8 cellular contexts compared by ENCODE assay signal in the genomic region with DNA sequence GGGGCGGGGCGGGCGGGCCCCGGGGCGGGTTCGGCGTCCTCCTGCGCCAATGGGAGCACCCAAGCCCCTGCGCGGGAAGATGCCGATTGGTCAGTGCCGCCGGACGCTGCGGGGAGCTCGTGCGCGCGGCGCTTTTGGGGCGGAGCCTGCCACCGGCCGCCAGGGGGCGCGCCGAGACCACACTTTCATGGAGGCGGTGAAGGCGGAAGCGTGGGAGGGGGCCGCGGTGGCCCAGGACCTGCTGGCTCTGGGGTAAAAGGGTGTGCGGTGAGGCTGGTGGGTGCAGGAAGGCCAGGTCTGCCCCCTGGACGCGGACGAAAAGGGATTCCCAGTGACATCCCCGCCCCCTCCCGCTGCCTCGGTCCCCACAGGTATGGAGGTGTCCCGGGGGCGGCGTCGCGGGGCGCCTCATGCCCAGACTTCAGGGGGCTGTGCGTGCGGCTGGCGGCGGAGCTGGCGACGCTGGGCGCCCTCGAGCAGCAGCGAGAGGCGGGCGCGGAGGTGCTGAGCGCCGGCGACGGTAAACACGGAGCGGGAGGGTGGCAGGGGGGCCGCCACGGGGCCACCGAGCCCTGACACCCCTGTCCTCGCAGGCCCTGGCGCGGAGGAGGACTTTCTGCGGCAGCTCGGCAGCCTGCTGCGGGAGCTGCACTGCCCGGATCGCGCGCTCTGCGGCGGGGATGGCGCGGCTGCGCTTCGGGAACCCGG. TPM values are rescaled to one million over a fixed set of nuclear protein-coding genes. Genes with fewer than 3 reads are reported as not detected.
DNase-seq lines count a peak whose midpoint lies in the region; ATAC-seq and TF ChIP-seq lines count a peak whose summit lies in the region.

A gene (plus strand): TSS at position 127 of the 708 bp plus-strand sequence. CDS start 61 bp downstream, at position 188.

- POLR2A ChIA-PET in IMR-90 (lab: Charles Lee; ENCODE audit: unreplicated experiment) (interaction anchor here (0.6 to 0.7 kb wide), 5 partner anchors 12 to 707 kb away, joined by 3 to 13 read pairs (median 4); no protein-coding TSS in a partner anchor), OCI-LY7 (lab: Charles Lee) (interaction anchor here (0.5 to 1.7 kb wide), 9 partner anchors 12 to 826 kb away, joined by 3 to 10 read pairs (median 4); a partner anchor contains a TSS)

- 1% methylated on average over 67 of the region's 82 CpGs; no CpG with 5 or more reads in 1 of the 2 experiments for WGBS in IMR-90 (ENCODE audit: extremely low coverage in 2 of 2, insufficient read length in 1 of 2), 2 experiments

- no peaks in the 10 kb centered on the region for H4K20me1 ChIP-seq in IMR-90 (ENCODE audit: insufficient read depth, low read length)
- no peaks in the 10 kb centered on the region for H4K20me1 ChIP-seq in OCI-LY7 (ENCODE audit: insufficient read depth, low read length)

- CTCF ChIA-PET in IMR-90 (lab: Yijun Ruan, JAX) (interaction anchor here (0.5 to 1.9 kb wide), 14 partner anchors 11 to 527 kb away, joined by 3 to 10 read pairs (median 3); a partner anchor contains a TSS), OCI-LY7 (lab: Charles Lee; ENCODE audit: unreplicated experiment) (interaction anchor here (0.6 to 1.2 kb wide), 14 partner anchors 15 to 526 kb away, joined by 3 to 15 read pairs (median 5); a partner anchor contains a TSS)

- DNase-seq in DMS114 treated with DMSO at 0.1 percent for 48 hours (lab: John Stamatoyannopoulos, UW; ENCODE audit: unreplicated experiment) = peak; percentile 94
- peak; percentile 92 for DNase-seq in IMR-90
- DNase-seq in OCI-LY7 (ENCODE audit: low spot score) = peak; percentile 99
- DNase-seq in activated T-cell treated with anti-CD3 and anti-CD28 coated beads for 24 hours (ENCODE audit: low read depth) = peak; percentile 98
- DNase-seq in epithelial cell of prostate (ENCODE audit: low read depth, low spot score) = peak; percentile 80
- DNase-seq in stimulated activated CD8-positive, alpha-beta memory T cell treated with anti-CD3 and anti-CD28 coated beads, Interleukin-4, amount 100 ng/mL, for 48 hours = peak; percentile 97

- peak within 1 kb of the TSS; percentile 76 to 91; a peak in 2 of 4 replicates for H4K8ac ChIP-seq in IMR-90 (ENCODE audit: low read depth in 2 of 2, low read length in 2 of 2)

- TF ChIP-seq CTCF in IMR-90 (conservative IDR thresholded peaks at IDR 0.05; ENCODE audit: low read depth, low read length) (peak; percentile 98), OCI-LY7 (conservative IDR thresholded peaks at IDR 0.05; ENCODE audit: low read length) (peak; percentile 83)

- H3K9me3 ChIP-seq in IMR-90 (ENCODE audit: control insufficient read depth, insufficient read depth, low read length) (no peaks in the 10 kb centered on the region), OCI-LY7 (ENCODE audit: low read length) (no peaks in the 10 kb centered on the region), mucosa of rectum (ENCODE audit: control insufficient read depth in 2 of 2, low read length in 2 of 2) (no peaks in the 10 kb centered on the region)

- no peaks in the 10 kb centered on the region for H3K9me2 ChIP-seq in OCI-LY7 (ENCODE audit: insufficient read depth, low read length)

- peaks cover 6 to 12% of the 10 kb centered on the region in 2 experiments; a peak in 3 of 4 replicates for H3K79me1 ChIP-seq in IMR-90 (ENCODE audit: low read depth in 1 of 2, low read length in 2 of 2)

- H2AFZ ChIP-seq in IMR-90 (replicated peaks; ENCODE audit: low read length, poor library complexity) = peak within 1 kb of the TSS; percentile 99
- peak within 1 kb of the TSS; percentile 89 for H2AFZ ChIP-seq in OCI-LY7 (ENCODE audit: low read length)

- BruUV-seq in IMR-90 (replicated peaks; lab: Mats Ljungman, UMichigan) (no TSS peak), OCI-LY7 (replicated peaks; lab: Mats Ljungman, UMichigan) (no TSS peak)

- no peak within 1 kb of the TSS for H3K18ac ChIP-seq in IMR-90 (ENCODE audit: low read depth, low read length)

- peak within 1 kb of the TSS; percentile 67 for H3K9ac ChIP-seq in IMR-90 (ENCODE audit: low read depth, low read length)
- peak within 1 kb of the TSS; percentile 85 to 97 for H3K9ac ChIP-seq in mucosa of rectum (ENCODE audit: low read depth in 1 of 2, low read length in 2 of 2)

- peak within 1 kb of the TSS; percentile 90 for H3K14ac ChIP-seq in IMR-90 (replicated peaks; ENCODE audit: low read depth, low read length)

- H3K4me2 ChIP-seq in IMR-90 (ENCODE audit: low read depth, low read length) (peak within 1 kb of the TSS; percentile 96), OCI-LY7 (ENCODE audit: low read length) (peak within 1 kb of the TSS; percentile 76)

- no peak within 1 kb of the TSS for H2BK120ac ChIP-seq in IMR-90 (ENCODE audit: low read depth, low read length)

- ATAC-seq in GM21528 (IDR thresholded peaks at IDR 0.05; ENCODE audit: low FRiP score, unreplicated experiment) (peak; percentile 78), IMR-90 (ENCODE audit: low read depth) (peak; percentile 98)

- H3K23ac ChIP-seq in IMR-90 (ENCODE audit: low read depth, low read length) = peak within 1 kb of the TSS; percentile 41; the same call in 1 of the 2 replicates

- H2AK9ac ChIP-seq in IMR-90 (replicated peaks; ENCODE audit: low read depth, low read length, poor library complexity) = peak within 1 kb of the TSS; percentile 96

- no peak within 1 kb of the TSS for H2BK20ac ChIP-seq in IMR-90 (ENCODE audit: low read depth, low read length)

- no peaks in the 10 kb centered on the region for H3K79me2 ChIP-seq in OCI-LY7 (ENCODE audit: insufficient read depth, low read depth, low read length)

- H3K27ac ChIP-seq in IMR-90 (ENCODE audit: insufficient read depth, low read length) = peak within 1 kb of the TSS; percentile 69
- H3K27ac ChIP-seq in OCI-LY7 (ENCODE audit: low read depth, low read length, poor library complexity, severe bottlenecking) = peak within 1 kb of the TSS; percentile 29
- H3K27ac ChIP-seq in epithelial cell of prostate = peak within 1 kb of the TSS; percentile 20
- peak within 1 kb of the TSS; percentile 81 to 87 for H3K27ac ChIP-seq in mucosa of rectum (ENCODE audit: low read depth in 2 of 2, low read length in 2 of 2)

- H2BK15ac ChIP-seq in IMR-90 (ENCODE audit: low read depth, low read length) = no peak within 1 kb of the TSS

- 0 out of 2 replicates have a peak, but pooled peaks cover 3% of the 10 kb centered on the region for H3K9me1 ChIP-seq in IMR-90 (ENCODE audit: insufficient read depth, low read length)

- H4K91ac ChIP-seq in IMR-90 (ENCODE audit: insufficient read depth, low read depth, low read length) = peak within 1 kb of the TSS; percentile 73

- TF ChIP-seq POLR2A in IMR-90 (IDR thresholded peaks at IDR 0.05; ENCODE audit: low read depth, low read length) = peak; percentile 53; the same call in 1 of the 2 replicates

- H3K4me3 ChIP-seq in IMR-90 (ENCODE audit: insufficient read depth, low read depth, low read length) = peak within 1 kb of the TSS; percentile 79
- peak within 1 kb of the TSS; percentile 83 for H3K4me3 ChIP-seq in OCI-LY7 (ENCODE audit: low read depth, low read length, poor library complexity, severe bottlenecking)
- peak within 1 kb of the TSS; percentile 83 to 87 for H3K4me3 ChIP-seq in mucosa of rectum (ENCODE audit: low read length in 2 of 2)

- H3K36me3 ChIP-seq in IMR-90 (ENCODE audit: control insufficient read depth, insufficient read depth, low read length) = peaks cover 11% of the 10 kb centered on the region; the same call in 1 of the 2 replicates
- H3K36me3 ChIP-seq in OCI-LY7 (ENCODE audit: insufficient read depth, low read length) = peaks cover 7% of the 10 kb centered on the region; the same call in 1 of the 2 replicates
- H3K36me3 ChIP-seq in mucosa of rectum (ENCODE audit: control insufficient read depth in 2 of 2, insufficient read depth in 2 of 2, low read length in 2 of 2) = peaks cover 11 to 16% of the 10 kb centered on the region in 2 donors

- peak within 1 kb of the TSS; percentile 63 for H2BK5ac ChIP-seq in IMR-90 (ENCODE audit: low read depth, low read length, poor library complexity, severe bottlenecking)

- in situ Hi-C loops in IMR-90 (cut with MboI; ENCODE audit: low sequenced_read_pairs) = loop anchor here (25.0 kb wide), 1 partner anchor 534 kb away; a partner anchor contains a TSS

- dilution Hi-C loops in IMR-90 (cut with HindIII; ENCODE audit: low sequenced_read_pairs, unreplicated experiment) = no loop called here

- H2AK5ac ChIP-seq in IMR-90 (ENCODE audit: low read depth, low read length) = peak within 1 kb of the TSS; percentile 16

- H3K4me1 ChIP-seq in IMR-90 (ENCODE audit: control insufficient read depth, insufficient read depth, low read length) (no peaks in the 10 kb centered on the region), OCI-LY7 (ENCODE audit: insufficient read depth, low read length, poor library complexity, severe bottlenecking) (peaks cover 4% of the 10 kb centered on the region), mucosa of rectum (ENCODE audit: control insufficient read depth in 2 of 2, insufficient read depth in 2 of 2, low read length in 2 of 2) (peaks cover 3 to 9% of the 10 kb centered on the region in 2 donors)

- H3K27me3 ChIP-seq in IMR-90 (ENCODE audit: control insufficient read depth, insufficient read depth, low read length) (no peaks in the 10 kb centered on the region), mucosa of rectum (ENCODE audit: control insufficient read depth in 2 of 2, insufficient read depth in 2 of 2, low read length in 2 of 2) (peaks cover 0 to 6% of the 10 kb centered on the region in 2 donors)

- H3K4ac ChIP-seq in IMR-90 (ENCODE audit: low read depth, low read length) = peak within 1 kb of the TSS; percentile 28

- H3K56ac ChIP-seq in IMR-90 (ENCODE audit: extremely low read depth, insufficient read depth, low read length) = no peak within 1 kb of the TSS

- peak; percentile 78 for TF ChIP-seq RAD21 in IMR-90 (IDR thresholded peaks at IDR 0.05; ENCODE audit: low read length)

- H4K5ac ChIP-seq in IMR-90 (ENCODE audit: low read depth, low read length) = no peak within 1 kb of the TSS

- intact Hi-C loops in IMR-90 (cut with micrococcal nuclease) (loop anchor here (1.0 to 2.0 kb wide), 2 partner anchors 216 to 231 kb away; a partner anchor contains a TSS), OCI-LY7 (cut with micrococcal nuclease; ENCODE audit: unreplicated experiment) (loop anchor here (1.0 to 5.0 kb wide), 5 partner anchors 28 to 529 kb away; a partner anchor contains a TSS)

TF ChIP-seq in IMR-90, 13 proteins besides CTCF, POLR2A, EP300 and RAD21 (continues in another document):
- TF ChIP-seq RFX5 (IDR thresholded peaks at IDR 0.05; ENCODE audit: low read depth, low read length) (no peak), NFE2L2 (IDR thresholded peaks at IDR 0.05; ENCODE audit: low read depth, low read length) (no peak), MAZ (IDR thresholded peaks at IDR 0.05; ENCODE audit: borderline replicate concordance, low read depth, low read length) (peak; percentile 66; the same call in 1 of the 2 replicates), BHLHE40 (IDR thresholded peaks at IDR 0.05; ENCODE audit: low read depth, low read length) (peak; percentile 89), MXI1 (IDR thresholded peaks at IDR 0.05; ENCODE audit: borderline replicate concordance, low read depth, low read length) (no peak)

RNA-seq across cellular contexts. Expression of the gene that starts here (rescaled TPM):
- total RNA-seq in IMR-90 (2012; rRNA removed) = 3.6 and 4.2 TPM in 2 replicates
- 17.9 and 20.8 TPM in 2 replicates for polyA plus RNA-seq in IMR-90 (2012; rRNA removed)
- polyA plus RNA-seq in IMR-90 (2012; cell fraction: cytosol; rRNA removed) = 23.6 and 30.4 TPM in 2 replicates
- polyA plus RNA-seq in IMR-90 (2012; cell fraction: nucleus; rRNA removed; ENCODE audit: low replicate concordance) = 52.8 and 101 TPM in 2 replicates
- 21.9 and 32.8 TPM in 2 replicates for total RNA-seq in OCI-LY7 (2014; rRNA removed; shearing (Covaris generic))
- 30.4 and 31.1 TPM in 2 replicates for total RNA-seq in OCI-LY7 (2022)

Comparison
In these comparisons a context has a peak if more than half of its experiments do, and no peak if none do; other contexts are left out.
1. Peak in every context shown above with its lines: DNase-seq, ATAC-seq, H3K4me3 ChIP-seq and H3K27ac ChIP-seq.
2. H3K27ac ChIP-seq: peak in every context shown above with its lines; median percentile 84 in mucosa of rectum; 69 in IMR-90; 29 in OCI-LY7; 20 in epithelial cell of prostate.